Comparison of ENCODE assay signal across 9 cellular contexts in the genomic region with DNA sequence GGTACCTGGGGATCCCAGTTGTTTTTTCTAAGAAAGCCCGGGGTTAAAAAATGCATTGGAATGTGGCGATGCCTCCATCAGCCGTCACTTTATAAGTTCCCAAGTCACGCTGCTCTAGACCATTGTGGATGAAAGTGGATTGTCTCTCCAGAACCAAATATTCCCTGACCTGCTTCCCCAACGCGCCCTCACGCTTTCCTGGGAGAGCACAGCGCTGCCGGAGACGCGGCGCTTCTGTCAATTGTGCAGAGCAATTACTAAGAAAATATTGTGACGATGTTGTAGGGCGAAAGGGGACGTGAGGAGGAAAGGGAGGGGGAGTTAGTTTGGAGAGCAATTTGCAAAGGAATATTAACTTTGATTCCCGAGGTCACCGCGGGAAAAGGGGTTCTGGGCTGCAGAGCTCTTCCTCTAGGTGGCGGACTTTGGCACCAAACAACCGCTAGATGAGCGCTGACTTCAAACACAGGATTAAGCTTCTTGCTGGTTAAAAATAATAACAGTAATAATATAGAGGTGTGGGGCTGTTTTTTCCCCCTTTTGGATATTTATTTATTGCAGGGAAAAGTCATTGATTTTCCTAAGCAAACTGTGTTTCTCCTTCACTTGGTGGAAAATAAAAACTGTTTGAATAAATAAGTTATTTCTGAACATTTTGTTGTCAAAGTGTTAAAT. TPM values are rescaled to one million over a fixed set of nuclear protein-coding genes. Genes with fewer than 3 reads are reported as not detected.
A peak's percentile ranks its signal among the peaks of the same experiment; 100 is the strongest.
DNase-seq lines count a peak whose midpoint lies in the region; ATAC-seq and TF ChIP-seq lines count a peak whose summit lies in the region.
"Had no signal": no experiment of that assay in that cellular context is flagged by ENCODE, and none has a peak within 500 bp of the region (broad histone marks: within the 10 kb centered on the region; RNA-seq: fewer than 3 reads in every experiment).

No MANE protein-coding gene starts in this region.

- H3K9me3 ChIP-seq in HUES48 (ENCODE audit: control insufficient read depth, insufficient read depth, low read length): no peaks in the 10 kb centered on the region
- no peaks in the 10 kb centered on the region for H3K9me3 ChIP-seq in body of pancreas
- no peaks in the 10 kb centered on the region for H3K9me3 ChIP-seq in lower lobe of right lung

- TF ChIP-seq CTCF in C4-2B (conservative IDR thresholded peaks at IDR 0.05) (peak; percentile 24; the same call in 1 of the 2 replicates), body of pancreas (IDR thresholded peaks at IDR 0.05) (peak in 6 of 7 experiments; percentile 22 to 56 (median 49)), lower lobe of right lung (IDR thresholded peaks at IDR 0.05) (peak; percentile 39)

- ATAC-seq in body of pancreas: peak; percentile 52
- ATAC-seq in lower lobe of right lung: no peak
- no peak for ATAC-seq in GM19395 (IDR thresholded peaks at IDR 0.05; ENCODE audit: unreplicated experiment)
- ATAC-seq in esophagus mucosa: no peak

- H3K27me3 ChIP-seq in HUES48 (ENCODE audit: control insufficient read depth, insufficient read depth, low read length): peaks cover 78% of the 10 kb centered on the region
- H3K27me3 ChIP-seq in body of pancreas: peaks cover 0 to 55% of the 10 kb centered on the region in 2 donors
- H3K27me3 ChIP-seq in lower lobe of right lung (ENCODE audit: low read depth): peaks cover 88% of the 10 kb centered on the region

- H3K4me1 ChIP-seq in HUES48 (ENCODE audit: control insufficient read depth, insufficient read depth, low read length) (peaks cover 25% of the 10 kb centered on the region), body of pancreas (peaks cover 14% of the 10 kb centered on the region), lower lobe of right lung (no peaks in the 10 kb centered on the region)

- no peak overlapping the region for H3K9ac ChIP-seq in HUES48 (ENCODE audit: low read depth, low read length)

- peak overlapping the region; percentile 41 for H3K4me3 ChIP-seq in HUES48 (ENCODE audit: low read depth, low read length)
- H3K4me3 ChIP-seq in body of pancreas: no peak overlapping the region
- H3K4me3 ChIP-seq in lower lobe of right lung: no peak overlapping the region
- H3K4me3 ChIP-seq: skin epidermis had no signal

- DNase-seq in body of pancreas (peak in 3 of 4 donors; percentile 23 to 44 (median 26)), lower lobe of right lung (no peak), GOT3 (lab: John Stamatoyannopoulos, UW) (no peak)
- DNase-seq in activated CD8-positive, alpha-beta memory T cell treated with anti-CD3 and anti-CD28 coated beads for 24 hours: no peak

- WGBS in body of pancreas, 2 donors: 3 to 5% methylated on average over 21 of the region's 21 CpGs

- H3K36me3 ChIP-seq in HUES48 (ENCODE audit: control insufficient read depth, insufficient read depth, low read length): no peaks in the 10 kb centered on the region
- H3K36me3 ChIP-seq in body of pancreas (replicated peaks in 1 of 2; ENCODE audit: insufficient read depth in 1 of 2, low read depth in 2 of 2): no peaks in the 10 kb centered on the region
- no peaks in the 10 kb centered on the region for H3K36me3 ChIP-seq in lower lobe of right lung

- no peak for TF ChIP-seq POLR2A in body of pancreas (IDR thresholded peaks at IDR 0.05)

- intact Hi-C loops in body of pancreas (cut with DNase I) (loop anchor here (5.0 kb wide), 1 partner anchor 780 kb away; no protein-coding TSS in a partner anchor), lower lobe of right lung (cut with DNase I) (loop anchor here (10.0 kb wide), 1 partner anchor 778 kb away; no protein-coding TSS in a partner anchor)

- H3K27ac ChIP-seq in C4-2B (no peak overlapping the region; the same call in 1 of the 2 replicates), HUES48 (ENCODE audit: low read depth, low read length) (no peak overlapping the region), body of pancreas (no peak overlapping the region), lower lobe of right lung (no peak overlapping the region)
- H3K27ac ChIP-seq: skin epidermis had no signal

RNA-seq across cellular contexts. Expression of gene FOXG1, which starts 9.6 kb away (rescaled TPM):
- total RNA-seq in body of pancreas: not detected
- not detected for total RNA-seq in lower lobe of right lung
- total RNA-seq in esophagus mucosa: not detected

Comparison
In these comparisons a context has a peak if more than half of its experiments do, and no peak if none do; other contexts are left out.
1. DNase-seq: peak in body of pancreas (3 of 4); none in lower lobe of right lung (single experiment), GOT3 (single experiment) and activated CD8-positive, alpha-beta memory T cell treated with anti-CD3 and anti-CD28 coated beads for 24 hours (single experiment).
2. Peak in every context shown above with its lines, with median percentiles within 50 percentile points of each other: CTCF ChIP-seq.